Comparison of ENCODE assay signal across 12 cellular contexts in the genomic region with DNA sequence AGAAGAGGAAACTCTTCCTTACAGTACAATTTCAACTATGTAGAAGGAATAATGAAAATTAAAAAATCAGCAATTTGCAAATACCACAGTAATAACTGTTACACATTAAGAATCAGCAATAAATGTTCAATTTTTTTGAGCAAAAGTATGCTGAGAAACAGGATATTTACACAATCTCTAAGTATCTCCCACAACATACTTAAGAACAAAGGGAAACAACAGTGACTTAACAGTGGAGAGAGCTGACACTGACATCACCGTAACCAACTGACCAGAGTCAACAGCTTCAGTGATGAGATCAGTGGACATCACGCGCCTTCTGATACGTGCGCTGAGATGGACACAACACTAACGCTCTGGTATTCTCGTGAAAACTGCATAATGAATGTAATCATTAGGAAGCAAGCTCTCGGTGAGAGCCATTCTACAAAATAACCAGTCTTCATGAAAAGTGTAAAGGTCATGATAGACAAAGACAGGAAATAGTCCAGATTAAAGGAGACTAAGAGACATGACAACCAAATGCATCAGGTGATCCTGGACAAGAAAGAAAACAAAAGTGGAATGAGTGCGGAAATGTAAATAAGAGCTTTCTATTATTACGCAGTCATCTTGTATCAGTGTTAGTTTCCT.
DNase-seq lines count a peak whose midpoint lies in the region; TF ChIP-seq lines count a peak whose summit lies in the region.
"Had no signal": no experiment of that assay in that cellular context is flagged by ENCODE, and none has a peak within 500 bp of the region (broad histone marks: within the 10 kb centered on the region; RNA-seq: fewer than 3 reads in every experiment).

No MANE protein-coding gene starts in this region.

- H2AFZ ChIP-seq in SK-N-SH (ENCODE audit: low read depth): no peak overlapping the region

- no peaks in the 10 kb centered on the region for H3K9me3 ChIP-seq in A673 (ENCODE audit: low read depth, low read length, poor library complexity, severe bottlenecking)
- no peaks in the 10 kb centered on the region for H3K9me3 ChIP-seq in SK-N-SH
- H3K9me3 ChIP-seq: tibial artery had no signal

- H3K9me3 Mint-ChIP-seq in CD14-positive monocyte: no peaks in the 10 kb centered on the region
- H3K9me3 Mint-ChIP-seq in IgD-negative memory B cell: peaks cover 0 to 2% (median 0%) of the 10 kb centered on the region in 3 donors

- H4K20me1 ChIP-seq in SK-N-SH (ENCODE audit: insufficient read depth): peaks cover 3% of the 10 kb centered on the region; the same call in 1 of the 2 replicates

- CTCF ChIA-PET in A673 (lab: Charles Lee) (no interaction called here), SK-N-SH (lab: Yijun Ruan, JAX) (interaction anchor here (0.7 to 1.1 kb wide), 3 partner anchors 8 to 63 kb away, joined by 3 to 4 read pairs (median 3); no protein-coding TSS in a partner anchor)

- H3K4me1 ChIP-seq in A673 (ENCODE audit: insufficient read depth, low read length, poor library complexity, severe bottlenecking) (peaks cover 29% of the 10 kb centered on the region), SK-N-SH (ENCODE audit: control insufficient read depth in 1 of 2, insufficient read depth in 2 of 2, low read depth in 1 of 2, low read length in 1 of 2) (peaks cover 5 to 25% of the 10 kb centered on the region in 2 experiments; a peak in 2 of 4 replicates)

- H3K4me2 ChIP-seq in SK-N-SH: no peak overlapping the region

- no peak overlapping the region for H3K27ac ChIP-seq in A673 (ENCODE audit: low read depth, low read length, poor library complexity, severe bottlenecking)
- no peak overlapping the region for H3K27ac ChIP-seq in SK-N-SH (ENCODE audit: low read depth in 2 of 2, low read length in 1 of 2)
- H3K27ac ChIP-seq: foreskin keratinocyte, tibial artery had no signal

- H3K9me2 ChIP-seq in SK-N-SH: no peaks in the 10 kb centered on the region

- no peak overlapping the region for H3K4me3 Mint-ChIP-seq in CD14-positive monocyte
- H3K4me3 Mint-ChIP-seq in IgD-negative memory B cell: peak overlapping the region; percentile 43 to 94 (median 74)

- TF ChIP-seq CTCF in CD14-positive monocyte (IDR thresholded peaks at IDR 0.05): no peak
- no peak for TF ChIP-seq CTCF in A673 (conservative IDR thresholded peaks at IDR 0.05; ENCODE audit: low read depth, low read length)
- TF ChIP-seq CTCF in SK-N-SH (IDR thresholded peaks at IDR 0.05): no peak

- peak overlapping the region in 6 of 7 donors; percentile 13 to 90 (median 50) for H3K27ac Mint-ChIP-seq in CD14-positive monocyte
- H3K27ac Mint-ChIP-seq in IgD-negative memory B cell: peak overlapping the region; percentile 80 to 98 (median 87)

- TF ChIP-seq EP300 in SK-N-SH (IDR thresholded peaks at IDR 0.05; ENCODE audit: borderline replicate concordance in 1 of 2, low read depth in 1 of 2, low read length in 1 of 2): no peak

- H3K27me3 Mint-ChIP-seq in CD14-positive monocyte (ENCODE audit: low read depth in 3 of 3): peaks cover 0 to under 1% (median 0%) of the 10 kb centered on the region in 3 donors
- H3K27me3 Mint-ChIP-seq in IgD-negative memory B cell: no peaks in the 10 kb centered on the region

- POLR2A ChIA-PET in A673 (lab: Charles Lee; ENCODE audit: low non-redundant PET) (no interaction called here), SK-N-SH (lab: Yijun Ruan, JAX) (no interaction called here)

- DNase-seq in CD14-positive monocyte (ENCODE audit: low spot score): no peak
- peak; percentile 98 for DNase-seq in dermis blood vessel endothelial cell
- DNase-seq in middle frontal gyrus (ENCODE audit: extremely low spot score, low spot score): peak; percentile 68
- no peak for DNase-seq in ecto neural progenitor cell (ENCODE audit: low spot score)
- DNase-seq in H7: no peak
- DNase-seq in A673 (ENCODE audit: low spot score): no peak
- no peak for DNase-seq in SK-N-SH
- DNase-seq: DMS 273 treated with DMSO at 0.1 percent for 48 hours, foreskin keratinocyte, NCI-H69, tibial artery had no signal

- intact Hi-C loops in CD14-positive monocyte (cut with micrococcal nuclease) (no loop called here), A673 (cut with micrococcal nuclease; ENCODE audit: unreplicated experiment) (no loop called here)

- H3K4me3 ChIP-seq in H7 (ENCODE audit: insufficient read depth, low read depth, low read length) (no peak overlapping the region), A673 (ENCODE audit: low read depth, low read length, poor library complexity, severe bottlenecking) (no peak overlapping the region), SK-N-SH (ENCODE audit: low read depth in 2 of 2, low read length in 1 of 2) (no peak overlapping the region)
- H3K4me3 ChIP-seq: tibial artery had no signal

- WGBS in SK-N-SH (ENCODE audit: low lambda C conversion rate): 98% methylated on average over 10 of the region's 10 CpGs

- TF ChIP-seq RAD21 in SK-N-SH (IDR thresholded peaks at IDR 0.05; ENCODE audit: low read length): no peak

- H3K27me3 ChIP-seq in H7 (ENCODE audit: control insufficient read depth, insufficient read depth, low read length): no peaks in the 10 kb centered on the region
- H3K27me3 ChIP-seq in A673 (replicated peaks; ENCODE audit: insufficient read depth, low read depth, low read length, poor library complexity): no peaks in the 10 kb centered on the region
- no peaks in the 10 kb centered on the region for H3K27me3 ChIP-seq in SK-N-SH (ENCODE audit: insufficient read depth)
- H3K27me3 ChIP-seq: foreskin keratinocyte, tibial artery had no signal

- peaks cover 43% of the 10 kb centered on the region for H3K4me1 Mint-ChIP-seq in CD14-positive monocyte
- H3K4me1 Mint-ChIP-seq in IgD-negative memory B cell: peaks cover 69 to 88% (median 72%) of the 10 kb centered on the region in 3 donors

- H3F3A ChIP-seq in SK-N-SH (replicated peaks; ENCODE audit: insufficient read depth): no peaks in the 10 kb centered on the region

- no TSS peak for BruUV-seq in A673 (replicated peaks; lab: Mats Ljungman, UMichigan)

- no peaks in the 10 kb centered on the region for H3K36me3 ChIP-seq in H7 (replicated peaks; ENCODE audit: control insufficient read depth, insufficient read depth, low read length)
- H3K36me3 ChIP-seq in A673 (ENCODE audit: insufficient read depth, low read length, poor library complexity, severe bottlenecking): no peaks in the 10 kb centered on the region
- H3K36me3 ChIP-seq in SK-N-SH (replicated peaks in 1 of 2; ENCODE audit: control insufficient read depth in 1 of 2, insufficient read depth in 2 of 2, low read length in 1 of 2): no peaks in the 10 kb centered on the region
- H3K36me3 ChIP-seq: tibial artery had no signal

- H3K36me3 Mint-ChIP-seq in CD14-positive monocyte (peaks cover 3 to 7% of the 10 kb centered on the region in 2 donors), IgD-negative memory B cell (peaks cover 7% of the 10 kb centered on the region)

- peaks cover 57% of the 10 kb centered on the region for H3K79me2 ChIP-seq in SK-N-SH (ENCODE audit: insufficient read depth)

- no peak overlapping the region for H3K9ac ChIP-seq in SK-N-SH

TF ChIP-seq in SK-N-SH, 30 proteins besides CTCF, POLR2A, EP300 and RAD21:
- TF ChIP-seq, protein P1, sequence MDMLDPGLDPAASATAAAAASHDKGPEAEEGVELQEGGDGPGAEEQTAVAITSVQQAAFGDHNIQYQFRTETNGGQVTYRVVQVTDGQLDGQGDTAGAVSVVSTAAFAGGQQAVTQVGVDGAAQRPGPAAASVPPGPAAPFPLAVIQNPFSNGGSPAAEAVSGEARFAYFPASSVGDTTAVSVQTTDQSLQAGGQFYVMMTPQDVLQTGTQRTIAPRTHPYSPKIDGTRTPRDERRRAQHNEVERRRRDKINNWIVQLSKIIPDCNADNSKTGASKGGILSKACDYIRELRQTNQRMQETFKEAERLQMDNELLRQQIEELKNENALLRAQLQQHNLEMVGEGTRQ (IDR thresholded peaks at IDR 0.05; ENCODE audit: borderline replicate concordance, low read depth, low read length): no peak
- no peak for TF ChIP-seq FOXM1 (IDR thresholded peaks at IDR 0.05; ENCODE audit: low read depth)
- TF ChIP-seq JUND (IDR thresholded peaks at IDR 0.05): no peak

Comparison
In these comparisons a context has a peak if more than half of its experiments do, and no peak if none do; other contexts are left out.
1. DNase-seq: peak in dermis blood vessel endothelial cell (single experiment) and middle frontal gyrus (single experiment); none in CD14-positive monocyte (single experiment), ecto neural progenitor cell (single experiment), H7 (single experiment), A673 (single experiment) and SK-N-SH (single experiment).
2. H3K4me3 Mint-ChIP-seq: peak in IgD-negative memory B cell (4 of 4); none in CD14-positive monocyte (0 of 2).